Comparison of ENCODE assay signal across 34 cellular contexts in the genomic region with DNA sequence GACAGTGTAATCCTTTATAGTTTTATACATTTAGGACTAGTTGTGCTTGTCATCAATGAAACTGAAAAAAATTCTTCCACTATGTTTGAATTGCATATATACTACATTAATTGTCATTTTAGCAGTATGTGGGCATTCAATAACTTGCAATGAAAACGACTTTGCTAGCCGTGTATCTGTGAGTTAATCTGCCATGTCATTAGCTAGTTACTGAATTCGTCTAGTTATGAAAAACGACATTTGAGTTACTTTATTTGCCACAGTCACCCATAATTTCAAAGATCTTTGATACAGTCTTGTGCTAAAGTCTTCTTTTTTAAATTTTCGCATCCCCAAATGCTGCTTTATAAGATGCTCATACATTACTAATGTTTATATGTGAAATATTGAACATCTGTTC. TPM values are rescaled to one million over a fixed set of nuclear protein-coding genes. Genes with fewer than 3 reads are reported as not detected.
DNase-seq lines count a peak whose midpoint lies in the region; ATAC-seq, FAIRE-seq and TF ChIP-seq lines count a peak whose summit lies in the region.
"Had no signal": no experiment of that assay in that cellular context is flagged by ENCODE, and none has a peak within 500 bp of the region (broad histone marks: within the 10 kb centered on the region; RNA-seq: fewer than 3 reads in every experiment).

No MANE protein-coding gene starts in this region.

- no peak overlapping the region for H3K9ac ChIP-seq in K562 (ENCODE audit: insufficient read depth in 1 of 2, low read depth in 2 of 2, low read length in 2 of 2)
- H3K9ac ChIP-seq: BLaER1; BLaER1 treated with 17β-estradiol and CSF1 and Interleukin-3, amounts not matched to agents 10 nM and 100 nM had no signal

- no peak overlapping the region for H3K27ac ChIP-seq in A549
- H3K27ac ChIP-seq in K562 (ENCODE audit: extremely low read depth, low read depth, low read length): no peak overlapping the region
- H3K27ac ChIP-seq in heart left ventricle: no peak overlapping the region
- H3K27ac ChIP-seq: 22Rv1; BLaER1; BLaER1 treated with 17β-estradiol and CSF1 and Interleukin-3, amounts not matched to agents 10 nM and 100 nM; C4-2B had no signal

- ATAC-seq in activated CD8-positive, alpha-beta T cell treated with anti-CD3 and anti-CD28 coated beads, Interleukin-2, amount 10 ng/mL, durations not matched to agents 7 days and 5 days: no peak
- ATAC-seq in activated CD8-positive, alpha-beta T cell treated with anti-CD3 and anti-CD28 coated beads for 36 hours: no peak
- ATAC-seq in A549: no peak
- ATAC-seq in K562: no peak
- no peak for ATAC-seq in heart left ventricle
- ATAC-seq: CD8-positive, alpha-beta T cell had no signal

- intact Hi-C loops in activated CD8-positive, alpha-beta T cell treated with anti-CD3 and anti-CD28 coated beads for 36 hours (cut with micrococcal nuclease): loop anchor here (5.0 kb wide), 1 partner anchor 197 kb away; no protein-coding TSS in a partner anchor
- intact Hi-C loops in K562 (cut with micrococcal nuclease): no loop called here
- intact Hi-C loops in heart left ventricle (cut with DNase I): loop anchor here in 9 of 10 donors (5.0 to 10.0 kb wide), 7 partner anchors 47 to 414 kb away; a partner anchor contains a TSS

- H3K79me2 ChIP-seq in K562 (ENCODE audit: control insufficient read depth, insufficient read depth, low read length): no peaks in the 10 kb centered on the region

- BruUV-seq in K562 (replicated peaks; lab: Mats Ljungman, UMichigan): no TSS peak

- FAIRE-seq in A549 (lab: Jason Lieb, UNC) (no peak), K562 (lab: Jason Lieb, UNC) (no peak)
- FAIRE-seq: A204.1, D721Med had no signal

- no peaks in the 10 kb centered on the region; a peak in 2 of 5 replicates for H3K27me3 ChIP-seq in K562 (ENCODE audit: control insufficient read depth in 2 of 2, insufficient read depth in 2 of 2, low read length in 2 of 2)
- H3K27me3 ChIP-seq in heart left ventricle: peaks cover 0 to 9% (median 0%) of the 10 kb centered on the region in 9 donors
- H3K27me3 ChIP-seq: BE2C; BLaER1; BLaER1 treated with 17β-estradiol and CSF1 and Interleukin-3, amounts not matched to agents 10 nM and 100 nM had no signal

- no peak for TF ChIP-seq CTCF in activated CD8-positive, alpha-beta T cell treated with anti-CD3 and anti-CD28 coated beads for 36 hours (IDR thresholded peaks at IDR 0.05)
- TF ChIP-seq CTCF in A549 (IDR thresholded peaks at IDR 0.05): no peak
- TF ChIP-seq CTCF in K562 (IDR thresholded peaks at IDR 0.05 in 2 of 3, conservative IDR thresholded peaks at IDR 0.05 in 1 of 3; ENCODE audit: insufficient read depth in 2 of 3, low read depth in 1 of 3, low read length in 3 of 3): no peak
- no peak for TF ChIP-seq CTCF in heart left ventricle (IDR thresholded peaks at IDR 0.05)

- CTCF ChIA-PET in activated CD8-positive, alpha-beta T cell treated with anti-CD3 and anti-CD28 coated beads, Interleukin-2, amount 10 ng/mL, durations not matched to agents 7 days and 5 days (lab: Charles Lee): interaction anchor here (0.5 to 7.3 kb wide), 12 partner anchors 10 to 353 kb away, joined by 3 to 94 read pairs (median 5); a partner anchor contains a TSS
- CTCF ChIA-PET in activated CD8-positive, alpha-beta T cell treated with anti-CD3 and anti-CD28 coated beads for 36 hours (lab: Charles Lee): interaction anchor here (0.9 to 3.2 kb wide), 15 partner anchors 9 to 244 kb away, joined by 3 to 24 read pairs (median 5); no protein-coding TSS in a partner anchor
- CTCF ChIA-PET in A549 (lab: Yijun Ruan, JAX) (interaction anchor here (1.2 to 4.7 kb wide), 6 partner anchors 8 to 242 kb away, joined by 3 to 65 read pairs (median 7); a partner anchor contains a TSS), K562 (lab: Yijun Ruan, JAX; ENCODE audit: low intra/inter-chr PET ratio) (interaction anchor here (1.1 kb wide), 1 partner anchor 244 kb away, joined by 3 read pairs; a partner anchor contains a TSS), HEK293T (lab: Yijun Ruan, JAX) (no interaction called here)

- H3K4me3 Mint-ChIP-seq in activated CD8-positive, alpha-beta T cell treated with anti-CD3 and anti-CD28 coated beads, Interleukin-2, amount 10 ng/mL, durations not matched to agents 7 days and 5 days: no peak overlapping the region
- no peak overlapping the region for H3K4me3 Mint-ChIP-seq in activated CD8-positive, alpha-beta T cell treated with anti-CD3 and anti-CD28 coated beads for 36 hours
- H3K4me3 Mint-ChIP-seq: B cell; CD14-positive monocyte; CD4-positive, alpha-beta memory T cell; CD4-positive, alpha-beta T cell; CD4-positive, CD25-positive, alpha-beta regulatory T cell; CD8-positive, alpha-beta memory T cell; CD8-positive, alpha-beta T cell had no signal

- peaks cover 10% of the 10 kb centered on the region for H3K4me1 ChIP-seq in A549
- H3K4me1 ChIP-seq in K562 (replicated peaks in 1 of 2; ENCODE audit: control insufficient read depth in 2 of 2, insufficient read depth in 2 of 2, low read length in 2 of 2): no peaks in the 10 kb centered on the region
- H3K4me1 ChIP-seq in heart left ventricle: peaks cover 0 to 12% (median 1%) of the 10 kb centered on the region in 12 donors
- H3K4me1 ChIP-seq: BE2C, BLaER1 had no signal

- peaks cover 10% of the 10 kb centered on the region for H3K4me1 Mint-ChIP-seq in activated CD8-positive, alpha-beta T cell treated with anti-CD3 and anti-CD28 coated beads, Interleukin-2, amount 10 ng/mL, durations not matched to agents 7 days and 5 days (ENCODE audit: low read depth)
- peaks cover 10% of the 10 kb centered on the region for H3K4me1 Mint-ChIP-seq in activated CD8-positive, alpha-beta T cell treated with anti-CD3 and anti-CD28 coated beads for 36 hours (ENCODE audit: low read depth)

- H3K9me3 ChIP-seq in A549 (no peaks in the 10 kb centered on the region), K562 (replicated peaks; ENCODE audit: control insufficient read depth, insufficient read depth, low read depth, low read length) (no peaks in the 10 kb centered on the region), heart left ventricle (no peaks in the 10 kb centered on the region)
- H3K9me3 ChIP-seq: BE2C, BLaER1, Caco-2 had no signal

- no peak for TF ChIP-seq RAD21 in A549 (conservative IDR thresholded peaks at IDR 0.05 in 1 of 2, IDR thresholded peaks at IDR 0.05 in 1 of 2)
- TF ChIP-seq RAD21 in K562 (CRISPR knock-in tag; conservative IDR thresholded peaks at IDR 0.05 in 1 of 2, IDR thresholded peaks at IDR 0.05 in 1 of 2): no peak

- H3K4me2 ChIP-seq in A549 (no peak overlapping the region), K562 (ENCODE audit: insufficient read depth, low read length) (no peak overlapping the region)
- H3K4me2 ChIP-seq: BLaER1; BLaER1 treated with 17β-estradiol and CSF1 and Interleukin-3, amounts not matched to agents 10 nM and 100 nM had no signal

- no peak for TF ChIP-seq EP300 in A549 (IDR thresholded peaks at IDR 0.05)
- TF ChIP-seq EP300 in K562 (IDR thresholded peaks at IDR 0.05; ENCODE audit: low read length): no peak

- H3K4me3 ChIP-seq in A549 (no peak overlapping the region), K562 (no peak overlapping the region), heart left ventricle (no peak overlapping the region)
- H3K4me3 ChIP-seq: BLaER1; BLaER1 treated with 17β-estradiol and CSF1 and Interleukin-3, amounts not matched to agents 10 nM and 100 nM had no signal

- in situ Hi-C loops in K562 (cut with MboI): loop anchor here (25.0 kb wide), 1 partner anchor 412 kb away; no protein-coding TSS in a partner anchor

- WGBS in A549 (ENCODE audit: missing lambda C conversion rate): 45% methylated on average over 5 of the region's 5 CpGs
- WGBS in K562 (ENCODE audit: insufficient coverage, low coverage, missing lambda C conversion rate): 1% methylated on average over 5 of the region's 5 CpGs
- WGBS in heart left ventricle, 4 donors: 80 to 88% (median 84%) methylated on average over 5 of the region's 5 CpGs

- H3K9me3 Mint-ChIP-seq in activated CD8-positive, alpha-beta T cell treated with anti-CD3 and anti-CD28 coated beads, Interleukin-2, amount 10 ng/mL, durations not matched to agents 7 days and 5 days (ENCODE audit: insufficient read depth): no peaks in the 10 kb centered on the region
- H3K9me3 Mint-ChIP-seq in activated CD8-positive, alpha-beta T cell treated with anti-CD3 and anti-CD28 coated beads for 36 hours: no peaks in the 10 kb centered on the region
- H3K9me3 Mint-ChIP-seq: CD14-positive monocyte; CD4-positive, alpha-beta memory T cell; CD4-positive, alpha-beta T cell; CD4-positive, CD25-positive, alpha-beta regulatory T cell; CD8-positive, alpha-beta memory T cell; CD8-positive, alpha-beta T cell had no signal

- POLR2A ChIA-PET in activated CD8-positive, alpha-beta T cell treated with anti-CD3 and anti-CD28 coated beads, Interleukin-2, amount 10 ng/mL, durations not matched to agents 7 days and 5 days (lab: Charles Lee): no interaction called here
- POLR2A ChIA-PET in activated CD8-positive, alpha-beta T cell treated with anti-CD3 and anti-CD28 coated beads for 36 hours (lab: Charles Lee): interaction anchor here (1.4 to 1.6 kb wide), 2 partner anchors 9 to 237 kb away, joined by 3 to 4 read pairs; no protein-coding TSS in a partner anchor
- POLR2A ChIA-PET in A549 (lab: Yijun Ruan, JAX) (no interaction called here), K562 (lab: Yijun Ruan, JAX) (interaction anchor here (0.7 to 1.4 kb wide), 2 partner anchors 10 to 15 kb away, joined by 3 to 4 read pairs; no protein-coding TSS in a partner anchor), HEK293T (lab: Yijun Ruan, JAX) (interaction anchor here (2.3 kb wide), 1 partner anchor 244 kb away, joined by 6 read pairs; a partner anchor contains a TSS)

- no peak overlapping the region for H3K27ac Mint-ChIP-seq in activated CD8-positive, alpha-beta T cell treated with anti-CD3 and anti-CD28 coated beads, Interleukin-2, amount 10 ng/mL, durations not matched to agents 7 days and 5 days
- no peak overlapping the region for H3K27ac Mint-ChIP-seq in activated CD8-positive, alpha-beta T cell treated with anti-CD3 and anti-CD28 coated beads for 36 hours
- H3K27ac Mint-ChIP-seq: B cell; CD14-positive monocyte; CD4-positive, alpha-beta memory T cell; CD4-positive, alpha-beta T cell; CD4-positive, CD25-positive, alpha-beta regulatory T cell; CD8-positive, alpha-beta memory T cell; CD8-positive, alpha-beta T cell had no signal

- TF ChIP-seq POLR2A in A549 (IDR thresholded peaks at IDR 0.05; ENCODE audit: low read length) (no peak), K562 (conservative IDR thresholded peaks at IDR 0.05) (no peak), heart left ventricle (IDR thresholded peaks at IDR 0.05) (no peak)

- no peaks in the 10 kb centered on the region for H3K9me1 ChIP-seq in K562 (ENCODE audit: control insufficient read depth, insufficient read depth, low read length)

- peak; percentile 3 for DNase-seq in activated CD8-positive, alpha-beta T cell treated with anti-CD3 and anti-CD28 coated beads, Interleukin-2, amount 10 ng/mL, durations not matched to agents 7 days and 5 days
- no peak for DNase-seq in activated CD8-positive, alpha-beta T cell treated with anti-CD3 and anti-CD28 coated beads for 36 hours
- no peak for DNase-seq in A549 (ENCODE audit: low read depth in 1 of 2, low spot score in 1 of 2)
- no peak for DNase-seq in K562 (ENCODE audit: extremely low read depth in 1 of 4, low spot score in 3 of 4)
- no peak for DNase-seq in heart left ventricle
- no peak for DNase-seq in HEK293T (ENCODE audit: extremely low spot score)
- DNase-seq: 8988T; ACHN; AML-193; BE2C; C1 segment of cervical spinal cord; Caco-2; Calu3; CD4-positive, alpha-beta memory T cell; CD4-positive, alpha-beta T cell; CD4-positive, CD25-positive, alpha-beta regulatory T cell; CD8-positive, alpha-beta memory T cell; CD8-positive, alpha-beta T cell; COR-L47; DMS 273 treated with DMSO at 0.1 percent for 48 hours; DMS153; DMS53; DMS79; DMS79 treated with DMSO at 0.1 percent for 48 hours; DND-41; EL had no signal

- no peaks in the 10 kb centered on the region for H3K36me3 Mint-ChIP-seq in activated CD8-positive, alpha-beta T cell treated with anti-CD3 and anti-CD28 coated beads, Interleukin-2, amount 10 ng/mL, durations not matched to agents 7 days and 5 days (ENCODE audit: low read depth)
- no peaks in the 10 kb centered on the region for H3K36me3 Mint-ChIP-seq in activated CD8-positive, alpha-beta T cell treated with anti-CD3 and anti-CD28 coated beads for 36 hours (ENCODE audit: low read depth)
- H3K36me3 Mint-ChIP-seq: CD14-positive monocyte; CD4-positive, alpha-beta memory T cell; CD4-positive, CD25-positive, alpha-beta regulatory T cell; CD8-positive, alpha-beta memory T cell; CD8-positive, alpha-beta T cell had no signal

- peaks cover 34% of the 10 kb centered on the region for H3K27me3 Mint-ChIP-seq in activated CD8-positive, alpha-beta T cell treated with anti-CD3 and anti-CD28 coated beads, Interleukin-2, amount 10 ng/mL, durations not matched to agents 7 days and 5 days (ENCODE audit: low read depth)
- H3K27me3 Mint-ChIP-seq in activated CD8-positive, alpha-beta T cell treated with anti-CD3 and anti-CD28 coated beads for 36 hours: peaks cover 21% of the 10 kb centered on the region

- no peak overlapping the region for H2AFZ ChIP-seq in K562 (ENCODE audit: low read depth, low read length)

- no peaks in the 10 kb centered on the region for H4K20me1 ChIP-seq in K562 (replicated peaks; ENCODE audit: control insufficient read depth, insufficient read depth, low read length)
- H4K20me1 ChIP-seq: BLaER1; BLaER1 treated with 17β-estradiol and CSF1 and Interleukin-3, amounts not matched to agents 10 nM and 100 nM had no signal

- H3K36me3 ChIP-seq in K562 (ENCODE audit: control insufficient read depth, insufficient read depth, low read length) (no peaks in the 10 kb centered on the region), heart left ventricle (no peaks in the 10 kb centered on the region)
- H3K36me3 ChIP-seq: BE2C; BLaER1; BLaER1 treated with 17β-estradiol and CSF1 and Interleukin-3, amounts not matched to agents 10 nM and 100 nM had no signal

RNA-seq across cellular contexts. Expression of a gene that starts 18.3 kb away (rescaled TPM):
- 10 to 100 TPM; 75.6 to 82.2 TPM for total RNA-seq in activated CD8-positive, alpha-beta T cell treated with anti-CD3 and anti-CD28 coated beads, Interleukin-2, amount 10 ng/mL, durations not matched to agents 7 days and 5 days
- total RNA-seq in activated CD8-positive, alpha-beta T cell treated with anti-CD3 and anti-CD28 coated beads for 36 hours: 10 to 100 TPM; 69.7 to 71.2 TPM
- 39.2 and 59.5 TPM in 2 replicates for polyA plus RNA-seq in A549 (2011; rRNA removed)
- polyA plus RNA-seq in A549 (2012; cell fraction: cytosol; rRNA removed): 11.2 and 14.2 TPM in 2 replicates
- 6.6 and 9.9 TPM in 2 replicates for polyA plus RNA-seq in A549 (2012; cell fraction: nucleus; rRNA removed)
- polyA plus RNA-seq in A549 (2017; fragmentation: RNase III; extraction: RNeasy Plus Mini Kit Qiagen cat#74134 plus additional on column Dnase treatment): 60.0 to 60.7 TPM (median 60.5 TPM) in 3 replicates
- polyA minus RNA-seq in A549 (2011; rRNA and poly(A)+ RNA removed): 9.1 and 10.0 TPM in 2 replicates
- 3.4 and 23.8 TPM in 2 replicates for total RNA-seq in K562 (2011; cell fraction: chromatin; rRNA removed; ENCODE audit: low replicate concordance)
- 2.0 and 2.6 TPM in 2 replicates for total RNA-seq in K562 (2011; cell fraction: nucleolus; rRNA removed)
- 6.0 and 6.1 TPM in 2 replicates for total RNA-seq in K562 (2011; cell fraction: nucleoplasm; rRNA removed)
- total RNA-seq in K562 (2014; rRNA removed): 25.7 and 32.0 TPM in 2 replicates
- 60.9 and 72.4 TPM in 2 replicates for total RNA-seq in K562 (2014; rRNA removed; fragmentation: Illumina TruSeq; extraction: Trizol)
- total RNA-seq in K562 (2015; rRNA removed; fragmentation: Illumina TruSeq; extraction: Trizol): 57.2 and 61.5 TPM in 2 replicates
- 35.1 and 42.0 TPM in 2 replicates for total RNA-seq in K562 (2021)
- 16.2 and 21.4 TPM in 2 replicates for polyA plus RNA-seq in K562 (2011; rRNA removed)
- 2.8 and 6.6 TPM in 2 replicates for polyA plus RNA-seq in K562 (2011; cell fraction: cytosol; rRNA removed)
- polyA plus RNA-seq in K562 (2011; cell fraction: nucleus; rRNA removed): 5.5 and 7.9 TPM in 2 replicates
- 31.6 and 34.7 TPM in 2 replicates for polyA plus RNA-seq in K562 (2012)
- 52.7 and 62.6 TPM in 2 replicates for polyA plus RNA-seq in K562 (2014; fragmentation: Illumina TruSeq; extraction: Trizol)
- 10 to 100 TPM; 21.3 to 24.5 TPM for polyA plus RNA-seq in K562 (2014; fragmentation: Nextera tagmentation; extraction: Ambion mirVana)
- 31.6 and 39.3 TPM in 2 replicates for polyA plus RNA-seq in K562 (2014; rRNA removed)
- 25.1 and 30.5 TPM in 2 replicates for polyA minus RNA-seq in K562 (2011; rRNA and poly(A)+ RNA removed)
- polyA minus RNA-seq in K562 (2011; cell fraction: cytosol; rRNA and poly(A)+ RNA removed): 13.5 and 14.9 TPM in 2 replicates
- polyA minus RNA-seq in K562 (2011; cell fraction: nucleus; rRNA and poly(A)+ RNA removed): 4.4 and 10.4 TPM in 2 replicates
- total RNA-seq in heart left ventricle: 10 to 100 TPM; 14.4 to 29.2 (median 20.1) TPM
- 10 to 100 TPM; 12.0 to 18.7 TPM for polyA plus RNA-seq in heart left ventricle

RNA-seq across cellular contexts. Expression of a gene that starts 51.5 kb away (rescaled TPM):
- total RNA-seq in activated CD8-positive, alpha-beta T cell treated with anti-CD3 and anti-CD28 coated beads, Interleukin-2, amount 10 ng/mL, durations not matched to agents 7 days and 5 days: 10 to 100 TPM; 26.8 to 27.8 TPM
- total RNA-seq in activated CD8-positive, alpha-beta T cell treated with anti-CD3 and anti-CD28 coated beads for 36 hours: 10 to 100 TPM; 49.4 to 50.8 TPM
- 152 and 171 TPM in 2 replicates for polyA plus RNA-seq in A549 (2011; rRNA removed)
- 92.2 and 125 TPM in 2 replicates for polyA plus RNA-seq in A549 (2012; cell fraction: cytosol; rRNA removed)
- polyA plus RNA-seq in A549 (2012; cell fraction: nucleus; rRNA removed): 137 and 140 TPM in 2 replicates
- 47.9 to 49.3 TPM (median 48.8 TPM) in 3 replicates for polyA plus RNA-seq in A549 (2017; fragmentation: RNase III; extraction: RNeasy Plus Mini Kit Qiagen cat#74134 plus additional on column Dnase treatment)
- polyA minus RNA-seq in A549 (2011; rRNA and poly(A)+ RNA removed): 652 and 758 TPM in 2 replicates
- 4.3 and 7.9 TPM in 2 replicates for total RNA-seq in K562 (2011; cell fraction: chromatin; rRNA removed; ENCODE audit: low replicate concordance)
- 4.7 and 6.2 TPM in 2 replicates for total RNA-seq in K562 (2011; cell fraction: nucleolus; rRNA removed)
- 3.0 and 4.0 TPM in 2 replicates for total RNA-seq in K562 (2011; cell fraction: nucleoplasm; rRNA removed)
- 1.4 and 2.8 TPM in 2 replicates for total RNA-seq in K562 (2014; rRNA removed)
- total RNA-seq in K562 (2014; rRNA removed; fragmentation: Illumina TruSeq; extraction: Trizol): 2.2 and 2.3 TPM in 2 replicates
- 2.0 and 2.4 TPM in 2 replicates for total RNA-seq in K562 (2015; rRNA removed; fragmentation: Illumina TruSeq; extraction: Trizol)
- 3.4 and 3.5 TPM in 2 replicates for total RNA-seq in K562 (2021)
- polyA plus RNA-seq in K562 (2011; rRNA removed): 2.5 and 3.4 TPM in 2 replicates
- polyA plus RNA-seq in K562 (2011; cell fraction: cytosol; rRNA removed): 2.9 and 4.8 TPM in 2 replicates
- polyA plus RNA-seq in K562 (2011; cell fraction: nucleus; rRNA removed): 3.3 and 6.1 TPM in 2 replicates
- polyA plus RNA-seq in K562 (2012): 4.0 and 6.8 TPM in 2 replicates
- 2.4 TPM in 2 replicates for polyA plus RNA-seq in K562 (2014; fragmentation: Illumina TruSeq; extraction: Trizol)
- polyA plus RNA-seq in K562 (2014; fragmentation: Nextera tagmentation; extraction: Ambion mirVana): under 1 TPM; 0.49 to 0.71 TPM
- polyA plus RNA-seq in K562 (2014; rRNA removed): 1.5 and 1.9 TPM in 2 replicates
- 5.1 and 10.5 TPM in 2 replicates for polyA minus RNA-seq in K562 (2011; rRNA and poly(A)+ RNA removed)
- 5.7 and 12.0 TPM in 2 replicates for polyA minus RNA-seq in K562 (2011; cell fraction: cytosol; rRNA and poly(A)+ RNA removed)
- polyA minus RNA-seq in K562 (2011; cell fraction: nucleus; rRNA and poly(A)+ RNA removed): 3.2 and 4.7 TPM in 2 replicates
- total RNA-seq in heart left ventricle: 10 to 100 TPM in 7 of 9 donors, 1 to 10 TPM in 2; 5.5 to 36.4 (median 16.1) TPM
- polyA plus RNA-seq in heart left ventricle: 10 to 100 TPM in 1 of 2 donors, 1 to 10 TPM in 1; 3.5 to 42.7 TPM

Comparison
In these comparisons a context has a peak if more than half of its experiments do, and no peak if none do; other contexts are left out.
1. POLR2A ChIA-PET loops: an anchor here in activated CD8-positive, alpha-beta T cell treated with anti-CD3 and anti-CD28 coated beads for 36 hours (1.4 to 1.6 kb wide), K562 (0.7 to 1.4 kb wide) and HEK293T (2.3 kb wide); none called in activated CD8-positive, alpha-beta T cell treated with anti-CD3 and anti-CD28 coated beads, Interleukin-2, amount 10 ng/mL, durations not matched to agents 7 days and 5 days and A549.